8 cellular contexts compared by ENCODE assay signal in genomic region chr1:120465900-120466299, GRCh38. TPM values are rescaled to one million over a fixed set of nuclear protein-coding genes. Genes with fewer than 3 reads are reported as not detected.
A peak's percentile ranks its signal among the peaks of the same experiment; 100 is the strongest.
DNase-seq lines count a peak whose midpoint lies in the region; ATAC-seq and TF ChIP-seq lines count a peak whose summit lies in the region.
"Not testable (repeated sequence)": the region's sequence is repeated elsewhere in the genome, so short reads cannot be mapped to it uniquely, and the experiment has no call there.

No MANE protein-coding gene starts in this region.

- in situ Hi-C loops in G401 (cut with HindIII; ENCODE audit: low sequenced_read_pairs); IMR-90 (cut with MboI; ENCODE audit: low sequenced_read_pairs); mammary epithelial cell (cut with MboI; ENCODE audit: low sequenced_read_pairs in 2 of 2): not testable (repeated sequence)

- not testable (repeated sequence) for H3K4me1 Mint-ChIP-seq in activated CD4-positive, alpha-beta T cell treated with anti-CD3 and anti-CD28 coated beads for 36 hours; stimulated activated naive CD8-positive, alpha-beta T cell treated with anti-CD3 and anti-CD28 coated beads, Interleukin-15, amount 100 ng/mL, for 72 hours

- H3K27me3 Mint-ChIP-seq in activated CD4-positive, alpha-beta T cell treated with anti-CD3 and anti-CD28 coated beads for 36 hours; stimulated activated naive CD8-positive, alpha-beta T cell treated with anti-CD3 and anti-CD28 coated beads, Interleukin-15, amount 100 ng/mL, for 72 hours: not testable (repeated sequence)

- not testable (repeated sequence) for H4K5ac ChIP-seq in IMR-90 (ENCODE audit: low read depth, low read length)

- H3K27ac ChIP-seq in IMR-90 (ENCODE audit: insufficient read depth, low read length); mammary epithelial cell (ENCODE audit: insufficient read depth, low read depth, low read length): not testable (repeated sequence)

- H3K27ac Mint-ChIP-seq in activated CD4-positive, alpha-beta T cell treated with anti-CD3 and anti-CD28 coated beads for 36 hours, result peak overlapping the region; percentile 63
- peak overlapping the region; percentile 73 to 78 for H3K27ac Mint-ChIP-seq in stimulated activated naive CD8-positive, alpha-beta T cell treated with anti-CD3 and anti-CD28 coated beads, Interleukin-15, amount 100 ng/mL, for 72 hours

- H2BK20ac ChIP-seq in IMR-90 (ENCODE audit: low read depth, low read length), result not testable (repeated sequence)

- BruUV-seq in IMR-90 (replicated peaks; lab: Mats Ljungman, UMichigan); mammary epithelial cell (replicated peaks; lab: Mats Ljungman, UMichigan): not testable (repeated sequence)

- H3K18ac ChIP-seq in IMR-90 (ENCODE audit: low read depth, low read length), result not testable (repeated sequence)

- H2BK5ac ChIP-seq in IMR-90 (ENCODE audit: low read depth, low read length, poor library complexity, severe bottlenecking), result not testable (repeated sequence)

- not testable (repeated sequence) for H3K9me1 ChIP-seq in IMR-90 (ENCODE audit: insufficient read depth, low read length)

- not testable (repeated sequence) for H3K14ac ChIP-seq in IMR-90 (replicated peaks; ENCODE audit: low read depth, low read length)

- POLR2A ChIA-PET in IMR-90 (lab: Charles Lee; ENCODE audit: unreplicated experiment); activated CD4-positive, alpha-beta T cell treated with anti-CD3 and anti-CD28 coated beads for 36 hours (lab: Charles Lee): not testable (repeated sequence)

- H3K4me1 ChIP-seq in IMR-90 (ENCODE audit: control insufficient read depth, insufficient read depth, low read length); mammary epithelial cell (ENCODE audit: insufficient read depth, low read length): not testable (repeated sequence)

- not testable (repeated sequence) for H4K8ac ChIP-seq in IMR-90 (ENCODE audit: low read depth in 2 of 2, low read length in 2 of 2)

- TF ChIP-seq RAD21 in IMR-90 (IDR thresholded peaks at IDR 0.05; ENCODE audit: low read length), result not testable (repeated sequence)

- not testable (repeated sequence) for H3K4me2 ChIP-seq in IMR-90 (ENCODE audit: low read depth, low read length); mammary epithelial cell (ENCODE audit: insufficient read depth, low read depth, low read length)

- not testable (repeated sequence) for H3K27me3 ChIP-seq in IMR-90 (ENCODE audit: control insufficient read depth, insufficient read depth, low read length); mammary epithelial cell (ENCODE audit: insufficient read depth, low read length)

- not testable (repeated sequence) for H2BK120ac ChIP-seq in IMR-90 (ENCODE audit: low read depth, low read length)

- WGBS in IMR-90 (ENCODE audit: extremely low coverage in 2 of 2, insufficient read length in 1 of 2), 2 experiments, result 70% methylated on average over 2 of the region's 6 CpGs; no CpG with 5 or more reads in 1 of the 2 experiments
- WGBS in mammary epithelial cell (ENCODE audit: low coverage, missing lambda C conversion rate), result 98% methylated on average over 6 of the region's 6 CpGs

- not testable (repeated sequence) for H3K36me3 ChIP-seq in IMR-90 (ENCODE audit: control insufficient read depth, insufficient read depth, low read length); mammary epithelial cell (ENCODE audit: insufficient read depth, low read length)

- H3K9ac ChIP-seq in IMR-90 (ENCODE audit: low read depth, low read length); mammary epithelial cell (ENCODE audit: insufficient read depth, low read length): not testable (repeated sequence)

- H4K91ac ChIP-seq in IMR-90 (ENCODE audit: insufficient read depth, low read depth, low read length), result not testable (repeated sequence)

- not testable (repeated sequence) for H3K4ac ChIP-seq in IMR-90 (ENCODE audit: low read depth, low read length)

- CTCF ChIA-PET in IMR-90 (lab: Yijun Ruan, JAX); activated CD4-positive, alpha-beta T cell treated with anti-CD3 and anti-CD28 coated beads for 36 hours (lab: Charles Lee); mammary epithelial cell (lab: Charles Lee; ENCODE audit: low non-redundant PET): not testable (repeated sequence)

- dilution Hi-C loops in IMR-90 (cut with HindIII; ENCODE audit: low sequenced_read_pairs, unreplicated experiment); mammary epithelial cell (cut with HindIII; ENCODE audit: low sequenced_read_pairs): not testable (repeated sequence)

- not testable (repeated sequence) for H2BK15ac ChIP-seq in IMR-90 (ENCODE audit: low read depth, low read length)

- H2AK9ac ChIP-seq in IMR-90 (replicated peaks; ENCODE audit: low read depth, low read length, poor library complexity), result not testable (repeated sequence)

- ATAC-seq in IMR-90 (ENCODE audit: low read depth); activated CD4-positive, alpha-beta T cell treated with anti-CD3 and anti-CD28 coated beads for 36 hours; stimulated activated naive CD8-positive, alpha-beta T cell treated with anti-CD3 and anti-CD28 coated beads, Interleukin-15, amount 100 ng/mL, for 72 hours: not testable (repeated sequence)

- DNase-seq in G401 (ENCODE audit: low spot score) (peak; percentile 3), IMR-90 (peak; percentile 69), amniotic epithelial cell (ENCODE audit: low read depth) (peak; percentile 3), mammary epithelial cell (peak; percentile 0), epithelial cell of esophagus (ENCODE audit: low read depth) (peak; percentile 23), iris pigment epithelial cell (ENCODE audit: low read depth) (peak; percentile 44)
- not testable (repeated sequence) for DNase-seq in activated CD4-positive, alpha-beta T cell treated with anti-CD3 and anti-CD28 coated beads for 36 hours; stimulated activated naive CD8-positive, alpha-beta T cell treated with anti-CD3 and anti-CD28 coated beads, Interleukin-15, amount 100 ng/mL, for 72 hours

- not testable (repeated sequence) for H3K79me1 ChIP-seq in IMR-90 (ENCODE audit: low read depth in 1 of 2, low read length in 2 of 2)

- H3K9me3 Mint-ChIP-seq in activated CD4-positive, alpha-beta T cell treated with anti-CD3 and anti-CD28 coated beads for 36 hours (ENCODE audit: low read depth); stimulated activated naive CD8-positive, alpha-beta T cell treated with anti-CD3 and anti-CD28 coated beads, Interleukin-15, amount 100 ng/mL, for 72 hours: not testable (repeated sequence)

- H3K36me3 Mint-ChIP-seq in activated CD4-positive, alpha-beta T cell treated with anti-CD3 and anti-CD28 coated beads for 36 hours (ENCODE audit: low read depth), result not testable (repeated sequence)

- H3K23ac ChIP-seq in IMR-90 (ENCODE audit: low read depth, low read length), result not testable (repeated sequence)

- H3K4me3 ChIP-seq in IMR-90 (ENCODE audit: insufficient read depth, low read depth, low read length); mammary epithelial cell (replicated peaks in 1 of 3; ENCODE audit: insufficient read depth in 1 of 3, low read depth in 2 of 3, low read length in 3 of 3); epithelial cell of esophagus (ENCODE audit: low read length): not testable (repeated sequence)

- not testable (repeated sequence) for TF ChIP-seq CTCF in IMR-90 (conservative IDR thresholded peaks at IDR 0.05; ENCODE audit: low read depth, low read length); mammary epithelial cell (conservative IDR thresholded peaks at IDR 0.05 in 1 of 2, IDR thresholded peaks at IDR 0.05 in 1 of 2; ENCODE audit: extremely low read depth in 1 of 2, insufficient read depth in 1 of 2, low read depth in 1 of 2, low read length in 2 of 2); epithelial cell of esophagus (IDR thresholded peaks at IDR 0.05; ENCODE audit: insufficient read depth, low read depth, low read length, missing control alignments)

- not testable (repeated sequence) for H3K56ac ChIP-seq in IMR-90 (ENCODE audit: extremely low read depth, insufficient read depth, low read length)

- H3K4me3 Mint-ChIP-seq in activated CD4-positive, alpha-beta T cell treated with anti-CD3 and anti-CD28 coated beads for 36 hours; stimulated activated naive CD8-positive, alpha-beta T cell treated with anti-CD3 and anti-CD28 coated beads, Interleukin-15, amount 100 ng/mL, for 72 hours: not testable (repeated sequence)

- not testable (repeated sequence) for H3K9me3 ChIP-seq in IMR-90 (ENCODE audit: control insufficient read depth, insufficient read depth, low read length); mammary epithelial cell (replicated peaks; ENCODE audit: insufficient read depth, low read length)

- not testable (repeated sequence) for H2AFZ ChIP-seq in IMR-90 (replicated peaks; ENCODE audit: low read length, poor library complexity); mammary epithelial cell (ENCODE audit: low read depth, low read length)

- intact Hi-C loops in IMR-90 (cut with micrococcal nuclease); activated CD4-positive, alpha-beta T cell treated with anti-CD3 and anti-CD28 coated beads for 36 hours (cut with DNase I, micrococcal nuclease); mammary epithelial cell (cut with micrococcal nuclease): not testable (repeated sequence)

- H3K79me2 ChIP-seq in mammary epithelial cell (ENCODE audit: insufficient read depth, low read length), result not testable (repeated sequence)

- TF ChIP-seq POLR2A in IMR-90 (IDR thresholded peaks at IDR 0.05; ENCODE audit: low read depth, low read length), result not testable (repeated sequence)

- not testable (repeated sequence) for H4K20me1 ChIP-seq in IMR-90 (ENCODE audit: insufficient read depth, low read length); mammary epithelial cell (ENCODE audit: insufficient read depth, low read length)

- not testable (repeated sequence) for H2AK5ac ChIP-seq in IMR-90 (ENCODE audit: low read depth, low read length)

RNA-seq across cellular contexts. Expression of gene NBPF8, which starts 51.1 kb away (rescaled TPM):
- total RNA-seq in G401 (2014; rRNA removed; shearing (Covaris generic)), result 5.5 and 6.7 TPM in 2 replicates
- total RNA-seq in IMR-90 (2012; rRNA removed) (12.2 and 13.4 TPM in 2 replicates), mammary epithelial cell (10 to 100 TPM; 10.3 to 16.8 TPM)
- polyA plus RNA-seq in IMR-90 (2012; rRNA removed) (24.4 and 29.4 TPM in 2 replicates), mammary epithelial cell (12.6 TPM)
- 3.5 and 4.2 TPM in 2 replicates for polyA plus RNA-seq in IMR-90 (2012; cell fraction: cytosol; rRNA removed)
- 56.5 and 278 TPM in 2 replicates for polyA plus RNA-seq in IMR-90 (2012; cell fraction: nucleus; rRNA removed; ENCODE audit: low replicate concordance)
- 10 to 100 TPM; 23.5 to 23.7 TPM for total RNA-seq in activated CD4-positive, alpha-beta T cell treated with anti-CD3 and anti-CD28 coated beads for 36 hours
- 7.2 TPM for polyA minus RNA-seq in mammary epithelial cell
